1 cellular context compared by ENCODE assay signal in the genomic region with DNA sequence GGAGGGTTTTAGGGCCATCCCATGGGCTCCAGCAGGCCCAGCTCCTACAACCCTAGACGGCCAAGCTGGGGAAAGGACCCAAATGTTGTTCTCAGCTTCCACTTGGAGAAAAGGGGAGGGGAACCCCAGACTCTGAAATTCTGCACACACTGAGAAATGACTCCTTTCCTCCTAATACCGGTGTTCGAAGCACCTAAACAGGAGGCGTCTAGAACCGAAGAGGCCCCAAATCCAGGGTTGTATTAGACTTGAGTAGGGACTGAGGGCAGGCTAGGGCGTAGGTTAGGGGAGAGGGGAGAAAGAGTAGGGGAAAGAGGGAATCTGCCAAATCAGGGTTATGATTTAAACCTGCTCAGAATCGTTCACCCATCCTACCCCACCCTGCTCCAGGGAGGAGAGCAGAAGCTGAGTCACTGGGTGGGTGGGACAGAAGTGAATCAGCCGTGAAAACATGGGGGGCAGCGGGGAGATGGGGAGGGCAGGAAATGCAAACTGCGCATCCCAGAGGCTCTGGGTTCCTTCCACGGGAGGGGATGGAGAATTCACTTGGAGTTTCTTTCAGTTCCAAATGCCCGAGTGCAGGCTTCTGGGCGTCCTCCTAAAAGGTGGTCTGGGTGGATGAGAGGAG.
TF ChIP-seq lines count a peak whose summit lies in the region.

No MANE protein-coding gene starts in this region.

TF ChIP-seq in GM12878, 131 proteins besides CTCF, POLR2A, EP300 and RAD21:
- TF ChIP-seq IRF5 (IDR thresholded peaks at IDR 0.05; ENCODE audit: borderline replicate concordance) (no peak), ELK1 (IDR thresholded peaks at IDR 0.05; ENCODE audit: low read depth, low read length) (no peak)
